ENCODE assay signal across 1 cellular context in genomic region chr15:92882697-92883642, GRCh38.
TF ChIP-seq lines count a peak whose summit lies in the region.

No MANE protein-coding gene starts in this region.

TF ChIP-seq in HEK293, 187 proteins besides CTCF, POLR2A, EP300 and RAD21 (continued from another document):
- TF ChIP-seq ZNF335 (tag by site-specific recombination; conservative IDR thresholded peaks at IDR 0.05) (0 out of 2 replicates have a peak, but pooled peaks have one; percentile 8), ZBTB44 (tag by site-specific recombination; IDR thresholded peaks at IDR 0.05) (peak; percentile 68), ZNF114 (tag by site-specific recombination; IDR thresholded peaks at IDR 0.05) (no peak), KLF1 (tag by site-specific recombination; IDR thresholded peaks at IDR 0.05) (peak; percentile 9; the same call in 1 of the 2 replicates), ZSCAN4 (tag by site-specific recombination; IDR thresholded peaks at IDR 0.05) (no peak), YY1 (tag by site-specific recombination; IDR thresholded peaks at IDR 0.05) (peak; percentile 86), ZBTB8A (tag by site-specific recombination; IDR thresholded peaks at IDR 0.05) (peak; percentile 47), REPIN1 (tag by site-specific recombination; IDR thresholded peaks at IDR 0.05; ENCODE audit: low read depth) (no peak), ZNF426 (tag by site-specific recombination; IDR thresholded peaks at IDR 0.05) (no peak), ZSCAN18 (tag by site-specific recombination; IDR thresholded peaks at IDR 0.05) (no peak), ZFP69B (tag by site-specific recombination; IDR thresholded peaks at IDR 0.05) (no peak), PRDM6 (tag by site-specific recombination; IDR thresholded peaks at IDR 0.05) (no peak), ZNF146 (tag by site-specific recombination; IDR thresholded peaks at IDR 0.05) (no peak), HOXD13 (CRISPR knock-in tag; IDR thresholded peaks at IDR 0.05; ENCODE audit: borderline replicate concordance) (no peak), ZNF138 (tag by site-specific recombination; IDR thresholded peaks at IDR 0.05; ENCODE audit: borderline replicate concordance) (no peak), ZNF350 (tag by site-specific recombination; IDR thresholded peaks at IDR 0.05) (no peak), ZBTB26 (tag by site-specific recombination; optimal IDR thresholded peaks at IDR 0.05) (peak; percentile 66), ZIC2 (tag by site-specific recombination; IDR thresholded peaks at IDR 0.05) (no peak), ZNF341 (tag by site-specific recombination; IDR thresholded peaks at IDR 0.05; ENCODE audit: low read depth) (peak; percentile 79), ZNF132 (tag by site-specific recombination; IDR thresholded peaks at IDR 0.05; ENCODE audit: borderline replicate concordance) (no peak), ZBTB17 (tag by site-specific recombination; IDR thresholded peaks at IDR 0.05) (no peak), HOXC10 (CRISPR knock-in tag; IDR thresholded peaks at IDR 0.05) (peak; percentile 64; the same call in 1 of the 2 replicates), KLF16 (tag by site-specific recombination; IDR thresholded peaks at IDR 0.05) (peak; percentile 23; the same call in 1 of the 2 replicates), OVOL3 (tag by site-specific recombination; IDR thresholded peaks at IDR 0.05) (no peak), ZNF585B (tag by site-specific recombination; IDR thresholded peaks at IDR 0.05) (no peak), SP7 (tag by site-specific recombination; IDR thresholded peaks at IDR 0.05) (no peak), MYNN (tag by site-specific recombination; IDR thresholded peaks at IDR 0.05; ENCODE audit: borderline replicate concordance) (no peak), ZNF596 (tag by site-specific recombination; IDR thresholded peaks at IDR 0.05) (no peak), ZNF514 (tag by site-specific recombination; IDR thresholded peaks at IDR 0.05) (no peak), ZFP41 (tag by site-specific recombination; IDR thresholded peaks at IDR 0.05; ENCODE audit: borderline replicate concordance) (no peak), ZNF558 (tag by site-specific recombination; IDR thresholded peaks at IDR 0.05) (no peak), PATZ1 (tag by site-specific recombination; IDR thresholded peaks at IDR 0.05) (peak; percentile 37)
